ENCODE assay signal across 11 cellular contexts in genomic region chr17:77696720-77697460, GRCh38.
DNase-seq lines count a peak whose midpoint lies in the region; ATAC-seq and TF ChIP-seq lines count a peak whose summit lies in the region.
"Had no signal": no experiment of that assay in that cellular context is flagged by ENCODE, and none has a peak within 500 bp of the region (broad histone marks: within the 10 kb centered on the region; RNA-seq: fewer than 3 reads in every experiment).

No MANE protein-coding gene starts in this region.

- peaks cover 27% of the 10 kb centered on the region for H3K27me3 ChIP-seq in H7 (ENCODE audit: control insufficient read depth, insufficient read depth, low read length)
- H3K27me3 ChIP-seq: ovary had no signal

- peak overlapping the region; percentile 54 for H3K4me3 Mint-ChIP-seq in mesothelial cell of epicardium

- DNase-seq in Ammon's horn (ENCODE audit: low spot score): peak; percentile 17
- DNase-seq in H7: peak; percentile 80
- DNase-seq in ecto neural progenitor cell (ENCODE audit: low spot score): peak; percentile 53
- peak in 1 of 2 experiments; percentile 36 for DNase-seq in mesothelial cell of epicardium (ENCODE audit: low spot score in 2 of 2, unreplicated experiment in 2 of 2)
- DNase-seq in NOMO-1 treated with DMSO at 0.1 percent for 48 hours (lab: John Stamatoyannopoulos, UW; ENCODE audit: unreplicated experiment): no peak
- DNase-seq in SKM-1 (lab: John Stamatoyannopoulos, UW; ENCODE audit: unreplicated experiment): no peak
- no peak for DNase-seq in kidney tubule cell (ENCODE audit: low spot score)
- DNase-seq: NCI-H1048; stimulated activated CD4-positive, alpha-beta T cell treated with anti-CD3 and anti-CD28 coated beads, Interleukin-4, amount 100 ng/mL, for 24 hours had no signal

- H3K27me3 Mint-ChIP-seq in mesothelial cell of epicardium (ENCODE audit: low read depth): peaks cover 89% of the 10 kb centered on the region

- H3K36me3 Mint-ChIP-seq in mesothelial cell of epicardium: no peaks in the 10 kb centered on the region

- no peaks in the 10 kb centered on the region for H3K36me3 ChIP-seq in H7 (replicated peaks; ENCODE audit: control insufficient read depth, insufficient read depth, low read length)
- H3K36me3 ChIP-seq: ovary had no signal

- no peak for ATAC-seq in HG03280 (IDR thresholded peaks at IDR 0.05; ENCODE audit: unreplicated experiment)

- no peak for TF ChIP-seq CTCF in mesothelial cell of epicardium (IDR thresholded peaks at IDR 0.05; ENCODE audit: unreplicated experiment)

- H3K9me3 Mint-ChIP-seq in mesothelial cell of epicardium: no peaks in the 10 kb centered on the region

- peaks cover 34% of the 10 kb centered on the region for H3K4me1 Mint-ChIP-seq in mesothelial cell of epicardium

- no peak overlapping the region for H3K27ac Mint-ChIP-seq in mesothelial cell of epicardium

- H3K4me3 ChIP-seq in H7 (ENCODE audit: insufficient read depth, low read depth, low read length): peak overlapping the region; percentile 41

Comparison
In these comparisons a context has a peak if more than half of its experiments do, and no peak if none do; other contexts are left out.
1. DNase-seq: peak in Ammon's horn (single experiment), H7 (single experiment) and ecto neural progenitor cell (single experiment); none in NOMO-1 treated with DMSO at 0.1 percent for 48 hours (single experiment), SKM-1 (single experiment) and kidney tubule cell (single experiment).